Comparison of ENCODE assay signal across 21 cellular contexts in genomic region chr4:145266881-145267280, GRCh38.
DNase-seq lines count a peak whose midpoint lies in the region; ATAC-seq, FAIRE-seq and TF ChIP-seq lines count a peak whose summit lies in the region.
"Had no signal": no experiment of that assay in that cellular context is flagged by ENCODE, and none has a peak within 500 bp of the region (broad histone marks: within the 10 kb centered on the region; RNA-seq: fewer than 3 reads in every experiment).

No MANE protein-coding gene starts in this region.

- H3K9me3 ChIP-seq in Loucy (ENCODE audit: insufficient read depth, low read depth, low read length) (no peaks in the 10 kb centered on the region), OCI-LY7 (ENCODE audit: low read length) (no peaks in the 10 kb centered on the region), K562 (replicated peaks; ENCODE audit: control insufficient read depth, insufficient read depth, low read depth, low read length) (no peaks in the 10 kb centered on the region), neural progenitor cell (ENCODE audit: low read depth) (no peaks in the 10 kb centered on the region), BE2C (no peaks in the 10 kb centered on the region)
- H3K9me3 ChIP-seq: A549 had no signal

- H3K9me2 ChIP-seq in Loucy (replicated peaks; ENCODE audit: low read depth, low read length) = no peaks in the 10 kb centered on the region
- no peaks in the 10 kb centered on the region for H3K9me2 ChIP-seq in OCI-LY7 (ENCODE audit: insufficient read depth, low read length)

- no peak overlapping the region for H3K4me3 ChIP-seq in Loucy (ENCODE audit: low read length, poor library complexity, severe bottlenecking)
- no peak overlapping the region for H3K4me3 ChIP-seq in OCI-LY7 (ENCODE audit: low read depth, low read length, poor library complexity, severe bottlenecking)
- no peak overlapping the region for H3K4me3 ChIP-seq in K562
- H3K4me3 ChIP-seq in neural progenitor cell = no peak overlapping the region
- H3K4me3 ChIP-seq in BE2C (ENCODE audit: low read depth, low read length) = no peak overlapping the region
- H3K4me3 ChIP-seq: A549, GM23248 had no signal

- DNase-seq in OCI-LY7 (ENCODE audit: low spot score) = no peak
- DNase-seq in K562 (ENCODE audit: extremely low read depth in 1 of 4, low spot score in 3 of 4) = no peak
- no peak for DNase-seq in neural progenitor cell (ENCODE audit: low spot score)
- no peak for DNase-seq in BE2C
- DNase-seq in stimulated activated naive CD4-positive, alpha-beta T cell treated with Interleukin-2 at 50 U/mL for 16 hours (lab: John Stamatoyannopoulos, UW) = no peak
- DNase-seq: 8988T; ACHN; AML-193; C1 segment of cervical spinal cord; Calu3; CD4-positive, alpha-beta memory T cell; COR-L47; DND-41; GM23248; H7; HCEC 1CT had no signal

- no peak for TF ChIP-seq EP300 in K562 (IDR thresholded peaks at IDR 0.05; ENCODE audit: low read length)

- H3K9me3 Mint-ChIP-seq in neural progenitor cell = no peaks in the 10 kb centered on the region

- no peak overlapping the region for H3K4me3 Mint-ChIP-seq in neural progenitor cell
- H3K4me3 Mint-ChIP-seq: CD4-positive, alpha-beta memory T cell had no signal

- H3K36me3 Mint-ChIP-seq in neural progenitor cell = no peaks in the 10 kb centered on the region
- H3K36me3 Mint-ChIP-seq: CD4-positive, alpha-beta memory T cell had no signal

- no peaks in the 10 kb centered on the region for H3K9me1 ChIP-seq in K562 (ENCODE audit: control insufficient read depth, insufficient read depth, low read length)

- H3K27me3 ChIP-seq in Loucy (ENCODE audit: insufficient read depth, low read length, poor library complexity, severe bottlenecking) (no peaks in the 10 kb centered on the region), K562 (ENCODE audit: control insufficient read depth in 2 of 2, insufficient read depth in 2 of 2, low read length in 2 of 2) (no peaks in the 10 kb centered on the region; a peak in 2 of 5 replicates), neural progenitor cell (no peaks in the 10 kb centered on the region), BE2C (no peaks in the 10 kb centered on the region)

- peak; percentile 25; the same call in 1 of the 3 replicates for ATAC-seq in K562
- ATAC-seq: A549 had no signal

- H3K4me1 Mint-ChIP-seq in neural progenitor cell = no peaks in the 10 kb centered on the region
- H3K4me1 Mint-ChIP-seq: CD4-positive, alpha-beta memory T cell had no signal

- POLR2A ChIA-PET in OCI-LY7 (lab: Charles Lee) (interaction anchor here (0.7 to 1.2 kb wide), 2 partner anchors 25 to 42 kb away, joined by 3 read pairs; no protein-coding TSS in a partner anchor), K562 (lab: Yijun Ruan, JAX) (interaction anchor here (0.5 to 1.2 kb wide), 2 partner anchors 10 to 338 kb away, joined by 3 read pairs; no protein-coding TSS in a partner anchor)

- H4K20me1 ChIP-seq in Loucy (ENCODE audit: insufficient read depth, low read length, poor library complexity, severe bottlenecking) (no peaks in the 10 kb centered on the region), OCI-LY7 (ENCODE audit: insufficient read depth, low read length) (no peaks in the 10 kb centered on the region), K562 (replicated peaks; ENCODE audit: control insufficient read depth, insufficient read depth, low read length) (no peaks in the 10 kb centered on the region), neural progenitor cell (ENCODE audit: low read depth) (no peaks in the 10 kb centered on the region)

- H3K9ac ChIP-seq in Loucy (ENCODE audit: low read depth, low read length, poor library complexity, severe bottlenecking) (no peak overlapping the region), K562 (ENCODE audit: insufficient read depth in 1 of 2, low read depth in 2 of 2, low read length in 2 of 2) (no peak overlapping the region), neural progenitor cell (no peak overlapping the region)
- H3K9ac ChIP-seq: GM23248 had no signal

- CTCF ChIA-PET in OCI-LY7 (lab: Charles Lee; ENCODE audit: unreplicated experiment) (no interaction called here), K562 (lab: Yijun Ruan, JAX; ENCODE audit: low intra/inter-chr PET ratio) (no interaction called here)

- no peaks in the 10 kb centered on the region for H3K79me2 ChIP-seq in Loucy (ENCODE audit: insufficient read depth, low read length)
- no peaks in the 10 kb centered on the region for H3K79me2 ChIP-seq in OCI-LY7 (ENCODE audit: insufficient read depth, low read depth, low read length)
- H3K79me2 ChIP-seq in K562 (ENCODE audit: control insufficient read depth, insufficient read depth, low read length) = no peaks in the 10 kb centered on the region
- H3K79me2 ChIP-seq in neural progenitor cell (ENCODE audit: low read depth) = no peaks in the 10 kb centered on the region

- H3K27ac ChIP-seq in OCI-LY7 (ENCODE audit: low read depth, low read length, poor library complexity, severe bottlenecking) (no peak overlapping the region), K562 (ENCODE audit: extremely low read depth, low read depth, low read length) (no peak overlapping the region), neural progenitor cell (no peak overlapping the region)
- H3K27ac ChIP-seq: A549, GM23248 had no signal

- no TSS peak for BruUV-seq in OCI-LY7 (replicated peaks; lab: Mats Ljungman, UMichigan)
- no TSS peak for BruUV-seq in K562 (replicated peaks; lab: Mats Ljungman, UMichigan)

- H2AFZ ChIP-seq in Loucy (ENCODE audit: low read length) (peak overlapping the region; percentile 35; the same call in 1 of the 2 replicates), OCI-LY7 (ENCODE audit: low read length) (0 out of 2 replicates have a peak overlapping the region, but pooled peaks have one; percentile 41), K562 (ENCODE audit: low read depth, low read length) (no peak overlapping the region), neural progenitor cell (replicated peaks) (no peak overlapping the region)
- H2AFZ ChIP-seq: GM23248 had no signal

- H3K4me2 ChIP-seq in Loucy (ENCODE audit: low read depth, low read length, poor library complexity, severe bottlenecking) (no peak overlapping the region), OCI-LY7 (ENCODE audit: low read length) (no peak overlapping the region), K562 (ENCODE audit: insufficient read depth, low read length) (no peak overlapping the region), neural progenitor cell (no peak overlapping the region)
- H3K4me2 ChIP-seq: A549 had no signal

- H3K4me1 ChIP-seq in Loucy (ENCODE audit: insufficient read depth, low read length, poor library complexity, severe bottlenecking) = no peaks in the 10 kb centered on the region
- H3K4me1 ChIP-seq in OCI-LY7 (ENCODE audit: insufficient read depth, low read length, poor library complexity, severe bottlenecking) = no peaks in the 10 kb centered on the region
- H3K4me1 ChIP-seq in K562 (replicated peaks in 1 of 2; ENCODE audit: control insufficient read depth in 2 of 2, insufficient read depth in 2 of 2, low read length in 2 of 2) = no peaks in the 10 kb centered on the region; a peak in 1 of 5 replicates
- no peaks in the 10 kb centered on the region for H3K4me1 ChIP-seq in neural progenitor cell
- no peaks in the 10 kb centered on the region for H3K4me1 ChIP-seq in BE2C
- H3K4me1 ChIP-seq: A549 had no signal

- no peak for TF ChIP-seq POLR2A in K562 (conservative IDR thresholded peaks at IDR 0.05)

- no peaks in the 10 kb centered on the region for H3K36me3 ChIP-seq in Loucy (ENCODE audit: insufficient read depth, low read length)
- no peaks in the 10 kb centered on the region for H3K36me3 ChIP-seq in OCI-LY7 (ENCODE audit: insufficient read depth, low read length)
- H3K36me3 ChIP-seq in K562 (ENCODE audit: control insufficient read depth, insufficient read depth, low read length) = no peaks in the 10 kb centered on the region
- H3K36me3 ChIP-seq in neural progenitor cell = no peaks in the 10 kb centered on the region
- no peaks in the 10 kb centered on the region for H3K36me3 ChIP-seq in BE2C

- no peak for FAIRE-seq in K562 (lab: Jason Lieb, UNC)
- FAIRE-seq: A549, G401.6, GM12892, H1 had no signal

- TF ChIP-seq RAD21 in K562 (CRISPR knock-in tag; conservative IDR thresholded peaks at IDR 0.05 in 1 of 2, IDR thresholded peaks at IDR 0.05 in 1 of 2) = no peak

- intact Hi-C loops in OCI-LY7 (cut with micrococcal nuclease; ENCODE audit: unreplicated experiment) = no loop called here
- intact Hi-C loops in K562 (cut with micrococcal nuclease) = no loop called here

- no peaks in the 10 kb centered on the region for H3K27me3 Mint-ChIP-seq in neural progenitor cell (ENCODE audit: insufficient read depth, low read depth)
- H3K27me3 Mint-ChIP-seq: CD4-positive, alpha-beta memory T cell had no signal

- TF ChIP-seq CTCF in Loucy (conservative IDR thresholded peaks at IDR 0.05; ENCODE audit: low read length) = no peak
- TF ChIP-seq CTCF in OCI-LY7 (conservative IDR thresholded peaks at IDR 0.05; ENCODE audit: low read length) = no peak
- no peak for TF ChIP-seq CTCF in K562 (IDR thresholded peaks at IDR 0.05 in 2 of 3, conservative IDR thresholded peaks at IDR 0.05 in 1 of 3; ENCODE audit: insufficient read depth in 2 of 3, low read depth in 1 of 3, low read length in 3 of 3)
- TF ChIP-seq CTCF in neural progenitor cell (IDR thresholded peaks at IDR 0.05) = no peak
- no peak for TF ChIP-seq CTCF in BE2C (IDR thresholded peaks at IDR 0.05; ENCODE audit: low read depth, low read length)

- 3% methylated on average over 2 of the region's 2 CpGs for WGBS in K562 (ENCODE audit: insufficient coverage, low coverage, missing lambda C conversion rate)

- H3F3A ChIP-seq in Loucy (ENCODE audit: low read depth) (no peaks in the 10 kb centered on the region), neural progenitor cell (ENCODE audit: low read depth) (no peaks in the 10 kb centered on the region)

- H3K27ac Mint-ChIP-seq in neural progenitor cell = no peak overlapping the region
- H3K27ac Mint-ChIP-seq: CD4-positive, alpha-beta memory T cell had no signal

- in situ Hi-C loops in K562 (cut with MboI) = no loop called here

TF ChIP-seq in K562, 482 proteins besides CTCF, POLR2A, EP300 and RAD21 (continues in another document):
- no peak for TF ChIP-seq ZNF224 (CRISPR knock-in tag; IDR thresholded peaks at IDR 0.05)
- TF ChIP-seq HDAC2 (IDR thresholded peaks at IDR 0.05) = no peak
- no peak for TF ChIP-seq ZBTB1 (CRISPR knock-in tag; IDR thresholded peaks at IDR 0.05; ENCODE audit: borderline replicate concordance, low read depth)

Comparison
In these comparisons a context has a peak if more than half of its experiments do, and no peak if none do; other contexts are left out.
1. H2AFZ ChIP-seq: peak in Loucy (single experiment) and OCI-LY7 (single experiment); none in K562 (single experiment) and neural progenitor cell (single experiment).